In the genomic region with DNA sequence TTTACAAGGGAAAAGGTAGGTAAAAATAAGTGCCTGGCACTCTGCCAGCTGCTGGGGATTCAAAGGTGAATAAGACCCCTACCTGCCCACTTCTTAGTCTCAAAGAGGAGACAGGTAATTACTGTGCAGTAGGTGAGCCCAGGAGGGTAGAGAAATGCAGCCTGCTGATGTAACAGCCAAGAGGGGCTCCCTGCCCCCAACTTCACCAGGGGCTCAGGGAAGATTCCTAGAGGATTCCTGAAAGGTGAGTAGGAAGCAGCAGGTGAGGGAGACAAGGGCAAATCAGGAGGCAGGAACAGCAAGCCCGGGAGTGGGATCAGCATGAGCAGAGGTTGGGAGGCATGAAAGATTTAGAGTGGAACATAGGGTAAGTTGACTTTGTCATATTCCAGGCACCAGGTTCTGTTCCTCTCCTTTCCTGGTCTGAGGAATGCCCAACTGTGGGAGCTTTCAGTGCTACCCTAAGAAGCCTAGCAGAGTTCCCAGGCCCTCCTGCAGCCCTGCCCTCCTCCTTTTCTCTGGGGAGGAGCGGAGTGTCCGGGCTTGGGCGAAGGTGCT, we compare ENCODE assay signal across 22 cellular contexts.
A peak's percentile ranks its signal among the peaks of the same experiment; 100 is the strongest.
DNase-seq lines count a peak whose midpoint lies in the region; ATAC-seq and TF ChIP-seq lines count a peak whose summit lies in the region.
"Had no signal": no experiment of that assay in that cellular context is flagged by ENCODE, and none has a peak within 500 bp of the region (broad histone marks: within the 10 kb centered on the region; RNA-seq: fewer than 3 reads in every experiment).

No MANE protein-coding gene starts in this region.

- H3K27ac ChIP-seq in iPS-20b (ENCODE audit: low read length): no peak overlapping the region
- H3K27ac ChIP-seq: prostate gland, sigmoid colon, SJCRH30, stomach, uterus had no signal

- peaks cover 15% of the 10 kb centered on the region for H3K27me3 ChIP-seq in iPS-20b (ENCODE audit: insufficient read depth, low read length)
- H3K27me3 ChIP-seq: BE2C, SJCRH30, uterus had no signal

- H3K9me3 Mint-ChIP-seq in natural killer cell: no peaks in the 10 kb centered on the region
- no peaks in the 10 kb centered on the region for H3K9me3 Mint-ChIP-seq in natural killer cell treated with Interleukin-12 subunit alpha and Interleukin-12 subunit beta and Interleukin-15 and Interleukin-18, amount 100 ng/mL, for 72 hours
- H3K9me3 Mint-ChIP-seq in brain: peaks cover 0 to 8% (median 0%) of the 10 kb centered on the region in 5 experiments
- H3K9me3 Mint-ChIP-seq: activated B cell treated with CpG ODN at 0.5 μM for 24 hours; activated T-cell treated with anti-CD3 and anti-CD28 coated beads, Interleukin-2, amount 50 U/mL, for 72 hours; effector memory CD8-positive, alpha-beta T cell; neural crest cell had no signal

- H3K4me3 Mint-ChIP-seq in natural killer cell (no peak overlapping the region), brain (no peak overlapping the region), T-helper 17 cell (no peak overlapping the region)
- H3K4me3 Mint-ChIP-seq in natural killer cell treated with Interleukin-12 subunit alpha and Interleukin-12 subunit beta and Interleukin-15 and Interleukin-18, amount 100 ng/mL, for 72 hours: no peak overlapping the region
- H3K4me3 Mint-ChIP-seq: activated B cell treated with CpG ODN at 0.5 μM for 24 hours; activated T-cell treated with anti-CD3 and anti-CD28 coated beads, Interleukin-2, amount 50 U/mL, for 72 hours; effector memory CD8-positive, alpha-beta T cell; neural crest cell had no signal

- no peaks in the 10 kb centered on the region for H3K36me3 Mint-ChIP-seq in natural killer cell
- no peaks in the 10 kb centered on the region for H3K36me3 Mint-ChIP-seq in natural killer cell treated with Interleukin-12 subunit alpha and Interleukin-12 subunit beta and Interleukin-15 and Interleukin-18, amount 100 ng/mL, for 72 hours
- no peaks in the 10 kb centered on the region for H3K36me3 Mint-ChIP-seq in brain
- H3K36me3 Mint-ChIP-seq in T-helper 17 cell (ENCODE audit: low read depth): no peaks in the 10 kb centered on the region

- H3K4me1 ChIP-seq in iPS-20b (ENCODE audit: insufficient read depth, low read length): peaks cover 37% of the 10 kb centered on the region; the same call in 1 of the 2 replicates
- H3K4me1 ChIP-seq: prostate gland, stomach, uterus had no signal

- peaks cover 20 to 58% of the 10 kb centered on the region in 2 donors for H3K27me3 Mint-ChIP-seq in natural killer cell (ENCODE audit: low read depth in 2 of 2)
- H3K27me3 Mint-ChIP-seq in natural killer cell treated with Interleukin-12 subunit alpha and Interleukin-12 subunit beta and Interleukin-15 and Interleukin-18, amount 100 ng/mL, for 72 hours: peaks cover 4 to 21% of the 10 kb centered on the region in 2 donors
- H3K27me3 Mint-ChIP-seq in brain: peaks cover 3% of the 10 kb centered on the region
- H3K27me3 Mint-ChIP-seq in T-helper 17 cell: peaks cover 41% of the 10 kb centered on the region

- H3K27ac Mint-ChIP-seq in natural killer cell: peak overlapping the region in 1 of 2 donors; percentile 67
- no peak overlapping the region for H3K27ac Mint-ChIP-seq in natural killer cell treated with Interleukin-12 subunit alpha and Interleukin-12 subunit beta and Interleukin-15 and Interleukin-18, amount 100 ng/mL, for 72 hours
- H3K27ac Mint-ChIP-seq in brain: peak overlapping the region; percentile 25 to 77 (median 50)
- H3K27ac Mint-ChIP-seq in T-helper 17 cell: no peak overlapping the region
- H3K27ac Mint-ChIP-seq: activated B cell treated with CpG ODN at 0.5 μM for 24 hours; activated T-cell treated with anti-CD3 and anti-CD28 coated beads, Interleukin-2, amount 50 U/mL, for 72 hours had no signal

- H3K4me3 ChIP-seq in iPS-20b (ENCODE audit: low read length): peak overlapping the region; percentile 19; the same call in 1 of the 2 replicates
- H3K4me3 ChIP-seq: lung, prostate gland, sigmoid colon, SJCRH30, stomach, uterus had no signal

- intact Hi-C loops in natural killer cell (cut with micrococcal nuclease): loop anchor here (1.0 to 5.0 kb wide), 3 partner anchors 258 to 584 kb away; partner anchors contain the start of gene LRFN2

- H3K36me3 ChIP-seq in iPS-20b (ENCODE audit: insufficient read depth, low read depth, low read length): no peaks in the 10 kb centered on the region
- H3K36me3 ChIP-seq: BE2C, prostate gland, sigmoid colon, SJCRH30, stomach, uterus had no signal

- peak overlapping the region; percentile 61; the same call in 1 of the 2 replicates for H3K9ac ChIP-seq in iPS-20b (ENCODE audit: low read depth, low read length)

- TF ChIP-seq CTCF in natural killer cell (IDR thresholded peaks at IDR 0.05) (peak; percentile 18), brain (conservative IDR thresholded peaks at IDR 0.05) (peak in 1 of 2 experiments; percentile 11), omental fat pad (IDR thresholded peaks at IDR 0.05) (no peak)

- ATAC-seq in natural killer cell (no peak), T-helper 17 cell (no peak), omental fat pad (ENCODE audit: low FRiP score) (no peak)
- no peak for ATAC-seq in natural killer cell treated with Interleukin-12 subunit alpha and Interleukin-12 subunit beta and Interleukin-15 and Interleukin-18, amount 100 ng/mL, for 72 hours

- no peaks in the 10 kb centered on the region for H3K9me3 ChIP-seq in iPS-20b (ENCODE audit: insufficient read depth, low read depth, low read length)
- H3K9me3 ChIP-seq in T-helper 17 cell (ENCODE audit: control insufficient read depth, low read length, poor library complexity, severe bottlenecking): no peaks in the 10 kb centered on the region
- H3K9me3 ChIP-seq: BE2C, prostate gland, sigmoid colon, SJCRH30, stomach, uterus had no signal

- H3K4me1 Mint-ChIP-seq in natural killer cell: peaks cover 7 to 19% of the 10 kb centered on the region in 2 donors
- peaks cover 10 to 31% of the 10 kb centered on the region in 2 donors for H3K4me1 Mint-ChIP-seq in natural killer cell treated with Interleukin-12 subunit alpha and Interleukin-12 subunit beta and Interleukin-15 and Interleukin-18, amount 100 ng/mL, for 72 hours (ENCODE audit: low read depth in 2 of 2)
- H3K4me1 Mint-ChIP-seq in brain: peaks cover 82% of the 10 kb centered on the region
- H3K4me1 Mint-ChIP-seq in T-helper 17 cell: peaks cover 6% of the 10 kb centered on the region
- H3K4me1 Mint-ChIP-seq: activated B cell treated with CpG ODN at 0.5 μM for 24 hours had no signal

- DNase-seq in natural killer cell (no peak), T-helper 17 cell (no peak), omental fat pad (ENCODE audit: low spot score) (no peak), amniotic stem cell (lab: John Stamatoyannopoulos, UW) (no peak), COLO829 (ENCODE audit: low spot score) (no peak)
- DNase-seq in natural killer cell treated with Interleukin-12 subunit alpha and Interleukin-12 subunit beta and Interleukin-15 and Interleukin-18, amount 100 ng/mL, for 72 hours (ENCODE audit: low spot score): no peak
- DNase-seq: activated B cell treated with CpG ODN at 0.5 μM for 24 hours; central memory CD4-positive, alpha-beta T cell; cortex of kidney; KG1; sigmoid colon; SJCRH30; uterus had no signal

Comparison
In these comparisons a context has a peak if more than half of its experiments do, and no peak if none do; other contexts are left out.
1. H3K27ac Mint-ChIP-seq: peak in brain (5 of 5); none in natural killer cell treated with Interleukin-12 subunit alpha and Interleukin-12 subunit beta and Interleukin-15 and Interleukin-18, amount 100 ng/mL, for 72 hours (0 of 2) and T-helper 17 cell (single experiment).